In genomic region chr2:188495990-188496431, GRCh38 we compare ENCODE assay signal across 1 cellular context.
TF ChIP-seq lines count a peak whose summit lies in the region.

No MANE protein-coding gene starts in this region.

TF ChIP-seq in SK-N-SH, 30 proteins besides CTCF, POLR2A, EP300 and RAD21 (continued from another document):
- TF ChIP-seq MAX (IDR thresholded peaks at IDR 0.05; ENCODE audit: low read depth) (peak; percentile 70), SIN3A (IDR thresholded peaks at IDR 0.05; ENCODE audit: borderline replicate concordance, low read depth, low read length) (no peak; the same call in 1 of the 2 replicates), MXI1 (IDR thresholded peaks at IDR 0.05; ENCODE audit: low read depth, low read length) (peak; percentile 72), REST (IDR thresholded peaks at IDR 0.05; ENCODE audit: low read depth, low read length) (peak; percentile 70)
